ENCODE assay signal across 1 cellular context in the genomic region with DNA sequence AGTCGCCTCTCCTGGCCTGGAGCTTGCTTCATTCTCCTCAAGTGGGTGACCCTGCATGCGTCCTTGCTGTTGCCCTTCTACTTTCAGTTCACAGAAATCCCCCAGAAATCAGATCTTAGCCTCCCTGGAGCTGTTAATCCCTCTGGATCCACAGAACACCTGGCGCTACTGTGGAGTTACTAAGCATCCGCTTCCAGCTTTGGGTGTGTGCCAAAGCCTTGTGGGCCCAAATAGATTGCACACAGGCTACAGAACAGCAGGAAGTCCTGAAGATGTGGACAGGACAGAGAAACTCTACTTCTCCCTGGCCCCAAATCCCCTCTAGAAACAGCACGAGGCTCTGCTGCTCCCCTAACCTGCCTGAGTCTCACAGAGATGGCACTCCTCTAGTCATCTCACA.
TF ChIP-seq lines count a peak whose summit lies in the region.

No MANE protein-coding gene starts in this region.

TF ChIP-seq in GM23338, 12 proteins besides CTCF, POLR2A, EP300 and RAD21 (continued from another document):
- TF ChIP-seq, protein P1, sequence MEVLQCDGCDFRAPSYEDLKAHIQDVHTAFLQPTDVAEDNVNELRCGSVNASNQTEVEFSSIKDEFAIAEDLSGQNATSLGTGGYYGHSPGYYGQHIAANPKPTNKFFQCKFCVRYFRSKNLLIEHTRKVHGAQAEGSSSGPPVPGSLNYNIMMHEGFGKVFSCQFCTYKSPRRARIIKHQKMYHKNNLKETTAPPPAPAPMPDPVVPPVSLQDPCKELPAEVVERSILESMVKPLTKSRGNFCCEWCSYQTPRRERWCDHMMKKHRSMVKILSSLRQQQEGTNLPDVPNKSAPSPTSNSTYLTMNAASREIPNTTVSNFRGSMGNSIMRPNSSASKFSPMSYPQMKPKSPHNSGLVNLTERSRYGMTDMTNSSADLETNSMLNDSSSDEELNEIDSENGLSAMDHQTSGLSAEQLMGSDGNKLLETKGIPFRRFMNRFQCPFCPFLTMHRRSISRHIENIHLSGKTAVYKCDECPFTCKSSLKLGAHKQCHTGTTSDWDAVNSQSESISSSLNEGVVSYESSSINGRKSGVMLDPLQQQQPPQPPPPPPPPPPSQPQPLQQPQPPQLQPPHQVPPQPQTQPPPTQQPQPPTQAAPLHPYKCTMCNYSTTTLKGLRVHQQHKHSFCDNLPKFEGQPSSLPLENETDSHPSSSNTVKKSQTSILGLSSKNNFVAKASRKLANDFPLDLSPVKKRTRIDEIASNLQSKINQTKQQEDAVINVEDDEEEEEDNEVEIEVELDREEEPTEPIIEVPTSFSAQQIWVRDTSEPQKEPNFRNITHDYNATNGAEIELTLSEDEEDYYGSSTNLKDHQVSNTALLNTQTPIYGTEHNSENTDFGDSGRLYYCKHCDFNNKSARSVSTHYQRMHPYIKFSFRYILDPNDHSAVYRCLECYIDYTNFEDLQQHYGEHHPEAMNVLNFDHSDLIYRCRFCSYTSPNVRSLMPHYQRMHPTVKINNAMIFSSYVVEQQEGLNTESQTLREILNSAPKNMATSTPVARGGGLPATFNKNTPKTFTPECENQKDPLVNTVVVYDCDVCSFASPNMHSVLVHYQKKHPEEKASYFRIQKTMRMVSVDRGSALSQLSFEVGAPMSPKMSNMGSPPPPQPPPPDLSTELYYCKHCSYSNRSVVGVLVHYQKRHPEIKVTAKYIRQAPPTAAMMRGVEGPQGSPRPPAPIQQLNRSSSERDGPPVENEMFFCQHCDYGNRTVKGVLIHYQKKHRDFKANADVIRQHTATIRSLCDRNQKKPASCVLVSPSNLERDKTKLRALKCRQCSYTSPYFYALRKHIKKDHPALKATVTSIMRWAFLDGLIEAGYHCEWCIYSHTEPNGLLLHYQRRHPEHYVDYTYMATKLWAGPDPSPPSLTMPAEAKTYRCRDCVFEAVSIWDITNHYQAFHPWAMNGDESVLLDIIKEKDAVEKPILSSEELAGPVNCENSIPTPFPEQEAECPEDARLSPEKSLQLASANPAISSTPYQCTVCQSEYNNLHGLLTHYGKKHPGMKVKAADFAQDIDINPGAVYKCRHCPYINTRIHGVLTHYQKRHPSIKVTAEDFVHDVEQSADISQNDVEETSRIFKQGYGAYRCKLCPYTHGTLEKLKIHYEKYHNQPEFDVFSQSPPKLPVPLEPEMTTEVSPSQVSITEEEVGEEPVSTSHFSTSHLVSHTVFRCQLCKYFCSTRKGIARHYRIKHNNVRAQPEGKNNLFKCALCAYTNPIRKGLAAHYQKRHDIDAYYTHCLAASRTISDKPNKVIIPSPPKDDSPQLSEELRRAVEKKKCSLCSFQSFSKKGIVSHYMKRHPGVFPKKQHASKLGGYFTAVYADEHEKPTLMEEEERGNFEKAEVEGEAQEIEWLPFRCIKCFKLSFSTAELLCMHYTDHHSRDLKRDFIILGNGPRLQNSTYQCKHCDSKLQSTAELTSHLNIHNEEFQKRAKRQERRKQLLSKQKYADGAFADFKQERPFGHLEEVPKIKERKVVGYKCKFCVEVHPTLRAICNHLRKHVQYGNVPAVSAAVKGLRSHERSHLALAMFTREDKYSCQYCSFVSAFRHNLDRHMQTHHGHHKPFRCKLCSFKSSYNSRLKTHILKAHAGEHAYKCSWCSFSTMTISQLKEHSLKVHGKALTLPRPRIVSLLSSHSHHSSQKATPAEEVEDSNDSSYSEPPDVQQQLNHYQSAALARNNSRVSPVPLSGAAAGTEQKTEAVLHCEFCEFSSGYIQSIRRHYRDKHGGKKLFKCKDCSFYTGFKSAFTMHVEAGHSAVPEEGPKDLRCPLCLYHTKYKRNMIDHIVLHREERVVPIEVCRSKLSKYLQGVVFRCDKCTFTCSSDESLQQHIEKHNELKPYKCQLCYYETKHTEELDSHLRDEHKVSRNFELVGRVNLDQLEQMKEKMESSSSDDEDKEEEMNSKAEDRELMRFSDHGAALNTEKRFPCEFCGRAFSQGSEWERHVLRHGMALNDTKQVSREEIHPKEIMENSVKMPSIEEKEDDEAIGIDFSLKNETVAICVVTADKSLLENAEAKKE (CRISPR knock-in tag; IDR thresholded peaks at IDR 0.05), result no peak
- TF ChIP-seq ZNF114 (CRISPR knock-in tag; IDR thresholded peaks at IDR 0.05), result no peak
